1 cellular context compared by ENCODE assay signal in genomic region chr13:84973661-84974060, GRCh38.
TF ChIP-seq lines count a peak whose summit lies in the region.

No MANE protein-coding gene starts in this region.

TF ChIP-seq in WTC11, 78 proteins besides CTCF, POLR2A, EP300 and RAD21 (continued from another document):
- TF ChIP-seq ZNF532 (CRISPR knock-in tag; IDR thresholded peaks at IDR 0.05; ENCODE audit: borderline replicate concordance): no peak
- TF ChIP-seq ZNF512 (CRISPR knock-in tag; IDR thresholded peaks at IDR 0.05; ENCODE audit: borderline replicate concordance): no peak
- no peak for TF ChIP-seq TEAD4 (CRISPR knock-in tag; IDR thresholded peaks at IDR 0.05)
- no peak for TF ChIP-seq AR (CRISPR knock-in tag; IDR thresholded peaks at IDR 0.05)
- no peak for TF ChIP-seq ZNF416 (CRISPR knock-in tag; IDR thresholded peaks at IDR 0.05)
- TF ChIP-seq FOXP1 (CRISPR knock-in tag; IDR thresholded peaks at IDR 0.05; ENCODE audit: borderline replicate concordance): no peak
